28 cellular contexts compared by ENCODE assay signal in genomic region chr6:9620687-9621086, GRCh38.
"Had no signal": no experiment of that assay in that cellular context is flagged by ENCODE, and none has a peak within 500 bp of the region (broad histone marks: within the 10 kb centered on the region; RNA-seq: fewer than 3 reads in every experiment).

No MANE protein-coding gene starts in this region.

- H3K9me3 ChIP-seq: neutrophil, suprapubic skin, transverse colon, upper lobe of right lung, uterus had no signal

- H3K27me3 ChIP-seq: dorsolateral prefrontal cortex, foreskin keratinocyte, gastroesophageal sphincter, heart left ventricle, hepatocyte, neutrophil, right atrium auricular region, suprapubic skin, transverse colon, upper lobe of right lung, uterus had no signal

- H3K36me3 ChIP-seq: gastroesophageal sphincter, heart left ventricle, neutrophil, right atrium auricular region, suprapubic skin, transverse colon, upper lobe of right lung, uterus had no signal

- H3K4me1 ChIP-seq: foreskin keratinocyte, gastroesophageal sphincter, heart left ventricle, parathyroid adenoma, right atrium auricular region, suprapubic skin, transverse colon, upper lobe of right lung, uterus had no signal

- DNase-seq: dorsolateral prefrontal cortex; effector CD4-positive, alpha-beta T cell; heart left ventricle; kidney; mesenchymal stem cell; mucosa of descending colon; naive B cell; stimulated activated CD4-positive, alpha-beta T cell treated with anti-CD3 and anti-CD28 coated beads, Interleukin-12 subunit alpha, Interleukin-12 subunit beta, amount 100 ng/mL, for 4 hours; stimulated activated CD4-positive, alpha-beta T cell treated with anti-CD3 and anti-CD28 coated beads, Interleukin-1b, Interleukin-23, amount 100 ng/mL, for 48 hours; stimulated activated CD4-positive, alpha-beta T cell treated with anti-CD3 and anti-CD28 coated beads, Interleukin-4, amount 100 ng/mL, for 1 hour; stimulated activated CD8-positive, alpha-beta memory T cell treated with anti-CD3 and anti-CD28 coated beads, Interleukin-4, amount 100 ng/mL, for 48 hours; stimulated activated naive CD4-positive, alpha-beta T cell; stimulated activated naive CD8-positive, alpha-beta T cell treated with anti-CD3 and anti-CD28 coated beads, Interleukin-15, amount 100 ng/mL, for 72 hours; transverse colon; upper lobe of right lung; uterus had no signal

- H3K27ac ChIP-seq: dorsolateral prefrontal cortex, foreskin keratinocyte, gastroesophageal sphincter, heart left ventricle, hepatocyte, neutrophil, parathyroid adenoma, right atrium auricular region, suprapubic skin, transverse colon, upper lobe of right lung, uterus had no signal

- H3K4me3 ChIP-seq: dorsolateral prefrontal cortex, gastroesophageal sphincter, heart left ventricle, hepatocyte, lung, mucosa of descending colon, right atrium auricular region, smooth muscle cell, suprapubic skin, transverse colon, upper lobe of right lung, uterus had no signal

- H3K4me2 ChIP-seq: hepatocyte, smooth muscle cell had no signal

- H3K9ac ChIP-seq: parathyroid adenoma had no signal

- H2AFZ ChIP-seq: hepatocyte, parathyroid adenoma had no signal

- H3K79me2 ChIP-seq: hepatocyte, parathyroid adenoma had no signal

- ATAC-seq: gastroesophageal sphincter; heart left ventricle; left lobe of liver; mucosa of descending colon; natural killer cell treated with Interleukin-12 subunit alpha and Interleukin-12 subunit beta and Interleukin-15 and Interleukin-18, amount 100 ng/mL, for 72 hours; sciatic nerve; stimulated activated naive CD8-positive, alpha-beta T cell treated with anti-CD3 and anti-CD28 coated beads, Interleukin-15, amount 100 ng/mL, for 72 hours; upper lobe of right lung had no signal
